28 cellular contexts compared by ENCODE assay signal in genomic region chr14:69332782-69333395, GRCh38.
"Had no signal": no experiment of that assay in that cellular context is flagged by ENCODE, and none has a peak within 500 bp of the region (broad histone marks: within the 10 kb centered on the region; RNA-seq: fewer than 3 reads in every experiment).

No MANE protein-coding gene starts in this region.

- DNase-seq: activated CD4-positive, alpha-beta memory T cell treated with anti-CD3 and anti-CD28 coated beads, Interleukin-2, amount 10 ng/mL, durations not matched to agents 7 days and 5 days; activated CD4-positive, alpha-beta T cell treated with anti-CD3 and anti-CD28 coated beads for 1 hour; activated CD4-positive, alpha-beta T cell treated with anti-CD3 and anti-CD28 coated beads for 4 hours; activated CD4-positive, alpha-beta T cell treated with anti-CD3 and anti-CD28 coated beads, Interleukin-2, amount 10 ng/mL, durations not matched to agents 7 days and 5 days; activated CD4-positive, alpha-beta T cell treated with anti-CD3 and anti-CD28 coated beads, Interleukin-2, amount 50 U/mL, for 4 hours; activated CD8-positive, alpha-beta memory T cell treated with anti-CD3 and anti-CD28 coated beads, Interleukin-2, amount 50 U/mL, for 48 hours; activated effector memory CD4-positive, alpha-beta T cell treated with Interleukin-2 at 50 U/mL for 16 hours; activated gamma-delta T cell treated with Interleukin-2 at 50 U/mL for 16 hours; activated naive CD4-positive, alpha-beta T cell treated with anti-CD3 and anti-CD28 coated beads, Interleukin-2, amount 50 U/mL, for 16 hours; activated naive CD4-positive, alpha-beta T cell treated with Interleukin-2 at 50 U/mL for 16 hours; activated T-cell treated with anti-CD3 and anti-CD28 coated beads for 4 hours; activated T-cell treated with anti-CD3 and anti-CD28 coated beads, Interleukin-2, amount 50 U/mL, for 4 hours; amniotic stem cell; anterior cingulate cortex; brain microvascular endothelial cell; cortex of kidney; dermis blood vessel endothelial cell; effector CD4-positive, alpha-beta T cell; effector memory CD8-positive, alpha-beta T cell; erythroblast; foreskin keratinocyte; gastrocnemius medialis; glutamatergic neuron; T-helper 2 cell had no signal

- H3K27me3 ChIP-seq: brain microvascular endothelial cell, esophagus muscularis mucosa, gastrocnemius medialis had no signal

- H3K36me3 ChIP-seq: brain microvascular endothelial cell, gastrocnemius medialis had no signal

- H3K4me3 ChIP-seq: esophagus muscularis mucosa, gastrocnemius medialis had no signal

- H3K27ac Mint-ChIP-seq: activated CD4-positive, alpha-beta memory T cell treated with anti-CD3 and anti-CD28 coated beads, Interleukin-2, amount 10 ng/mL, durations not matched to agents 7 days and 5 days; activated naive CD8-positive, alpha-beta T cell; activated T-helper 17 cell treated with anti-CD3 and anti-CD28 coated beads, Interleukin-2, amount 50 U/mL, for 72 hours; effector memory CD8-positive, alpha-beta T cell had no signal

- H3K9me3 Mint-ChIP-seq: activated CD4-positive, alpha-beta memory T cell treated with anti-CD3 and anti-CD28 coated beads, Interleukin-2, amount 10 ng/mL, durations not matched to agents 7 days and 5 days; activated CD4-positive, alpha-beta T cell treated with anti-CD3 and anti-CD28 coated beads, Interleukin-2, amount 10 ng/mL, durations not matched to agents 7 days and 5 days; activated T-cell treated with anti-CD3 and anti-CD28 coated beads, Interleukin-2, amount 50 U/mL, for 4 hours; activated T-helper 17 cell treated with anti-CD3 and anti-CD28 coated beads, Interleukin-2, amount 50 U/mL, for 72 hours; central memory CD8-positive, alpha-beta T cell; effector memory CD8-positive, alpha-beta T cell had no signal

- ATAC-seq: activated T-cell treated with anti-CD3 and anti-CD28 coated beads, Interleukin-2, amount 50 U/mL, for 4 hours; activated T-helper 17 cell treated with anti-CD3 and anti-CD28 coated beads, Interleukin-2, amount 50 U/mL, for 72 hours; effector memory CD8-positive, alpha-beta T cell; foreskin keratinocyte; gastrocnemius medialis had no signal

- H3K9me3 ChIP-seq: esophagus muscularis mucosa, gastrocnemius medialis had no signal

- H3K4me1 ChIP-seq: foreskin keratinocyte, gastrocnemius medialis had no signal

- H3K27ac ChIP-seq: brain microvascular endothelial cell, esophagus muscularis mucosa, foreskin keratinocyte, gastrocnemius medialis had no signal

- H3K36me3 Mint-ChIP-seq: activated naive CD8-positive, alpha-beta T cell had no signal

- H3K27me3 Mint-ChIP-seq: activated naive CD8-positive, alpha-beta T cell; activated T-helper 17 cell treated with anti-CD3 and anti-CD28 coated beads, Interleukin-2, amount 50 U/mL, for 72 hours had no signal

- H3K4me1 Mint-ChIP-seq: activated CD4-positive, alpha-beta memory T cell treated with anti-CD3 and anti-CD28 coated beads, Interleukin-2, amount 10 ng/mL, durations not matched to agents 7 days and 5 days; activated T-helper 17 cell treated with anti-CD3 and anti-CD28 coated beads, Interleukin-2, amount 50 U/mL, for 72 hours had no signal

- H3K4me3 Mint-ChIP-seq: activated CD4-positive, alpha-beta memory T cell treated with anti-CD3 and anti-CD28 coated beads, Interleukin-2, amount 10 ng/mL, durations not matched to agents 7 days and 5 days; activated CD4-positive, alpha-beta T cell treated with anti-CD3 and anti-CD28 coated beads, Interleukin-2, amount 10 ng/mL, durations not matched to agents 7 days and 5 days; activated naive CD8-positive, alpha-beta T cell; activated T-cell treated with anti-CD3 and anti-CD28 coated beads, Interleukin-2, amount 50 U/mL, for 4 hours; activated T-helper 17 cell treated with anti-CD3 and anti-CD28 coated beads, Interleukin-2, amount 50 U/mL, for 72 hours; central memory CD8-positive, alpha-beta T cell; effector memory CD8-positive, alpha-beta T cell had no signal
